Comparison of ENCODE assay signal across 9 cellular contexts in the genomic region with DNA sequence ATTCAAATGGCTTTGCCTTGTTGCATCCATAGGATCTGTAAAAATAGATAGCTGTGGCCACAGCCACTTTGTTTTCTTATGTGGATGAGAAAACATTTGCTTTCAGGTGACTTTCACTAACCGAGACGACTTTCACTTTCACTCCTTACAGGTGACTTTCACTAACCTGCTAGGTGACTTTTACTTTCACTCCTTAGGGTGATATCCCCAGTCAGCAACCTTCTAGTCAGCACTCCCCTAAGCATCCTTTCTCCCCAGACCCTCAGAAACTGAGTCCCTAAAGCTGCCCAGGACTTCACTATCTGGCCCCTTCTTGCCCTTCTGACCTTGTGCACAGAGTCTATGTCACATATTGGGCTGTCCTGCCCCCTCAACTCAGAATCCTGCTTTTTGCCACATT.
A peak's percentile ranks its signal among the peaks of the same experiment; 100 is the strongest.
DNase-seq lines count a peak whose midpoint lies in the region; ATAC-seq and TF ChIP-seq lines count a peak whose summit lies in the region.
"Had no signal": no experiment of that assay in that cellular context is flagged by ENCODE, and none has a peak within 500 bp of the region (broad histone marks: within the 10 kb centered on the region; RNA-seq: fewer than 3 reads in every experiment).

No MANE protein-coding gene starts in this region.

- no peak overlapping the region for H3K4me3 Mint-ChIP-seq in activated T-cell treated with anti-CD3 and anti-CD28 coated beads, Interleukin-2, amount 50 U/mL, for 24 hours
- no peak overlapping the region for H3K4me3 Mint-ChIP-seq in T-helper 2 cell treated with Interferon-gamma antibody and Interleukin-4, amounts not matched to agents 5 μg/mL and 100 μg/mL, for 36 hours

- H3K27ac Mint-ChIP-seq in activated T-cell treated with anti-CD3 and anti-CD28 coated beads, Interleukin-2, amount 50 U/mL, for 24 hours: no peak overlapping the region
- no peak overlapping the region for H3K27ac Mint-ChIP-seq in T-helper 2 cell treated with Interferon-gamma antibody and Interleukin-4, amounts not matched to agents 5 μg/mL and 100 μg/mL, for 36 hours

- H3K9me3 Mint-ChIP-seq in activated T-cell treated with anti-CD3 and anti-CD28 coated beads, Interleukin-2, amount 50 U/mL, for 24 hours: no peaks in the 10 kb centered on the region
- H3K9me3 Mint-ChIP-seq in T-helper 2 cell treated with Interferon-gamma antibody and Interleukin-4, amounts not matched to agents 5 μg/mL and 100 μg/mL, for 36 hours: no peaks in the 10 kb centered on the region

- peaks cover 28% of the 10 kb centered on the region for H3K4me1 Mint-ChIP-seq in activated T-cell treated with anti-CD3 and anti-CD28 coated beads, Interleukin-2, amount 50 U/mL, for 24 hours (ENCODE audit: low read depth)
- peaks cover 4% of the 10 kb centered on the region for H3K4me1 Mint-ChIP-seq in T-helper 2 cell treated with Interferon-gamma antibody and Interleukin-4, amounts not matched to agents 5 μg/mL and 100 μg/mL, for 36 hours (ENCODE audit: low read depth)

- intact Hi-C loops in sciatic nerve (cut with DNase I): no loop called here

- no peak for TF ChIP-seq CTCF in GM12865 (IDR thresholded peaks at IDR 0.05; ENCODE audit: insufficient read depth, low read depth, low read length, missing control alignments)

- peak; percentile 89 for ATAC-seq in GM21390 (IDR thresholded peaks at IDR 0.05; ENCODE audit: unreplicated experiment)
- ATAC-seq in HG03575 (IDR thresholded peaks at IDR 0.05; ENCODE audit: extremely low read depth, insufficient number of reproducible peaks, low FRiP score, unreplicated experiment): peak; percentile 57
- ATAC-seq in sciatic nerve: no peak

- no peaks in the 10 kb centered on the region for H3K36me3 Mint-ChIP-seq in activated T-cell treated with anti-CD3 and anti-CD28 coated beads, Interleukin-2, amount 50 U/mL, for 24 hours (ENCODE audit: low read depth)
- H3K36me3 Mint-ChIP-seq in T-helper 2 cell treated with Interferon-gamma antibody and Interleukin-4, amounts not matched to agents 5 μg/mL and 100 μg/mL, for 36 hours (ENCODE audit: low read depth): no peaks in the 10 kb centered on the region

- H3K27me3 Mint-ChIP-seq in activated T-cell treated with anti-CD3 and anti-CD28 coated beads, Interleukin-2, amount 50 U/mL, for 24 hours: peaks cover 3% of the 10 kb centered on the region
- H3K27me3 Mint-ChIP-seq in T-helper 2 cell treated with Interferon-gamma antibody and Interleukin-4, amounts not matched to agents 5 μg/mL and 100 μg/mL, for 36 hours (ENCODE audit: low read depth): peaks cover 5% of the 10 kb centered on the region

- no peak overlapping the region for H3K4me3 ChIP-seq in GM12865 (ENCODE audit: low read depth, low read length)

- DNase-seq in GM12865 (ENCODE audit: low read depth) (peak; percentile 41), iPS-NIHi7 (ENCODE audit: extremely low spot score) (peak; percentile 13), amniotic stem cell (lab: John Stamatoyannopoulos, UW) (no peak), sciatic nerve (ENCODE audit: low spot score) (no peak)
- no peak for DNase-seq in activated T-cell treated with anti-CD3 and anti-CD28 coated beads, Interleukin-2, amount 50 U/mL, for 24 hours
- DNase-seq in T-helper 2 cell treated with Interferon-gamma antibody and Interleukin-4, amounts not matched to agents 5 μg/mL and 100 μg/mL, for 36 hours (ENCODE audit: low spot score): no peak
- DNase-seq: stimulated activated CD4-positive, alpha-beta T cell treated with anti-CD3 and anti-CD28 coated beads, Interleukin-15, amount 100 ng/mL, for 24 hours had no signal

Comparison
In these comparisons a context has a peak if more than half of its experiments do, and no peak if none do; other contexts are left out.
1. DNase-seq: peak in GM12865 (single experiment) and iPS-NIHi7 (single experiment); none in amniotic stem cell (single experiment), sciatic nerve (single experiment), activated T-cell treated with anti-CD3 and anti-CD28 coated beads, Interleukin-2, amount 50 U/mL, for 24 hours (single experiment) and T-helper 2 cell treated with Interferon-gamma antibody and Interleukin-4, amounts not matched to agents 5 μg/mL and 100 μg/mL, for 36 hours (single experiment).